ENCODE assay signal across 18 cellular contexts in genomic region chr3:125401402-125401801, GRCh38. TPM values are rescaled to one million over a fixed set of nuclear protein-coding genes. Genes with fewer than 3 reads are reported as not detected.
DNase-seq lines count a peak whose midpoint lies in the region; ATAC-seq and TF ChIP-seq lines count a peak whose summit lies in the region.
"Had no signal": no experiment of that assay in that cellular context is flagged by ENCODE, and none has a peak within 500 bp of the region (broad histone marks: within the 10 kb centered on the region; RNA-seq: fewer than 3 reads in every experiment).

No MANE protein-coding gene starts in this region.

- H3K4me1 ChIP-seq in GM23248 (ENCODE audit: insufficient read depth) (peaks cover 13% of the 10 kb centered on the region), SJSA1 (replicated peaks) (peaks cover 17% of the 10 kb centered on the region)
- H3K4me1 ChIP-seq: parathyroid adenoma had no signal

- 0 out of 2 replicates have a peak, but pooled peaks cover 10% of the 10 kb centered on the region for H3F3A ChIP-seq in GM23248 (ENCODE audit: insufficient read depth)

- no peaks in the 10 kb centered on the region for H3K9me2 ChIP-seq in GM23248 (ENCODE audit: insufficient read depth)

- peak overlapping the region; percentile 22 for H3K4me2 ChIP-seq in GM23248 (ENCODE audit: unreplicated experiment)

- TF ChIP-seq CTCF in foreskin fibroblast (IDR thresholded peaks at IDR 0.05; ENCODE audit: low read depth, low read length), result no peak

- no peaks in the 10 kb centered on the region for H3K36me3 ChIP-seq in GM23248 (ENCODE audit: low read depth)
- H3K36me3 ChIP-seq in SJSA1, result no peaks in the 10 kb centered on the region
- H3K36me3 ChIP-seq: tibial artery had no signal

- no peak overlapping the region for H3K9ac ChIP-seq in GM23248
- H3K9ac ChIP-seq: parathyroid adenoma had no signal

- no peak overlapping the region for H3K4me3 ChIP-seq in GM23248
- no peak overlapping the region for H3K4me3 ChIP-seq in SJSA1
- no peak overlapping the region for H3K4me3 ChIP-seq in foreskin fibroblast (ENCODE audit: low read depth in 1 of 2, low read length in 2 of 2)
- H3K4me3 ChIP-seq: tibial artery had no signal

- in situ Hi-C loops in GM23248 (cut with MboI), result no loop called here

- WGBS in GM23248 (ENCODE audit: low coverage in 1 of 2, low lambda C conversion rate in 2 of 2, missing lambda C conversion rate in 2 of 2), 2 experiments, result 0 to 7% methylated on average over 1 of the region's 1 CpG

- no peaks in the 10 kb centered on the region for H4K20me1 ChIP-seq in GM23248 (ENCODE audit: insufficient read depth)

- H3K27me3 ChIP-seq in GM23248 (replicated peaks; ENCODE audit: insufficient read depth), result no peaks in the 10 kb centered on the region
- H3K27me3 ChIP-seq in SJSA1 (replicated peaks), result no peaks in the 10 kb centered on the region

- DNase-seq in GM23248 (peak; percentile 58), SJSA1 (ENCODE audit: low read depth in 1 of 2, low spot score in 2 of 2) (peak; percentile 57 to 73), foreskin fibroblast (peak; percentile 9 to 43), stromal cell of bone marrow (ENCODE audit: low read depth) (peak; percentile 9), DMS153 (lab: John Stamatoyannopoulos, UW) (no peak), RKO (ENCODE audit: low spot score) (no peak), HuH-7 (ENCODE audit: low spot score) (no peak)
- DNase-seq: activated CD4-positive, alpha-beta memory T cell treated with anti-CD3 and anti-CD28 coated beads for 36 hours; activated naive CD8-positive, alpha-beta T cell treated with anti-CD3 and anti-CD28 coated beads, Interleukin-2, amount 50 U/mL, for 24 hours; DMS79 treated with DMSO at 0.1 percent for 48 hours; endodermal cell; NCI-H1048; NCI-H748 treated with DMSO at 0.1 percent for 48 hours; tibial artery had no signal

- ATAC-seq in HG03520 (IDR thresholded peaks at IDR 0.05; ENCODE audit: unreplicated experiment), result no peak
- ATAC-seq: activated naive CD8-positive, alpha-beta T cell treated with anti-CD3 and anti-CD28 coated beads, Interleukin-2, amount 50 U/mL, for 24 hours; Panc1; stimulated activated effector memory CD8-positive, alpha-beta T cell treated with anti-CD3 and anti-CD28 coated beads, Interleukin-12 subunit alpha, Interleukin-12 subunit beta, amount 100 ng/mL, for 72 hours had no signal

- H3K9me3 ChIP-seq in GM23248 (ENCODE audit: low read depth), result no peaks in the 10 kb centered on the region
- 0 out of 2 replicates have a peak, but pooled peaks cover 3% of the 10 kb centered on the region for H3K9me3 ChIP-seq in SJSA1 (replicated peaks)
- H3K9me3 ChIP-seq: tibial artery had no signal

- H3K27ac ChIP-seq in GM23248, result 0 out of 2 replicates have a peak overlapping the region, but pooled peaks have one; percentile 6
- H3K27ac ChIP-seq in SJSA1, result peak overlapping the region; percentile 73
- H3K27ac ChIP-seq: parathyroid adenoma, tibial artery had no signal

- no peaks in the 10 kb centered on the region for H3K79me2 ChIP-seq in GM23248 (ENCODE audit: insufficient read depth)
- H3K79me2 ChIP-seq: parathyroid adenoma had no signal

- H2AFZ ChIP-seq in GM23248, result peak overlapping the region; percentile 2; the same call in 1 of the 2 replicates
- H2AFZ ChIP-seq: parathyroid adenoma had no signal

RNA-seq across cellular contexts. Expression of gene ZNF148, which starts 26.3 kb away (rescaled TPM):
- 23.1 and 33.1 TPM in 2 replicates for total RNA-seq in GM23248 (2014; rRNA removed; shearing (Covaris generic))
- polyA plus RNA-seq in GM23248 (2016; fragmentation: Nextera tagmentation; extraction: Ambion mirVana), result 46.8 and 50.3 TPM in 2 replicates
- 17.2 and 25.5 TPM in 2 replicates for total RNA-seq in SJSA1 (2014; rRNA removed; shearing (Covaris generic))

Comparison
In these comparisons a context has a peak if more than half of its experiments do, and no peak if none do; other contexts are left out.
1. DNase-seq: peak in GM23248 (single experiment), SJSA1 (2 of 2), foreskin fibroblast (2 of 2) and stromal cell of bone marrow (single experiment); none in DMS153 (single experiment), RKO (single experiment) and HuH-7 (single experiment).